19 cellular contexts compared by ENCODE assay signal in the genomic region with DNA sequence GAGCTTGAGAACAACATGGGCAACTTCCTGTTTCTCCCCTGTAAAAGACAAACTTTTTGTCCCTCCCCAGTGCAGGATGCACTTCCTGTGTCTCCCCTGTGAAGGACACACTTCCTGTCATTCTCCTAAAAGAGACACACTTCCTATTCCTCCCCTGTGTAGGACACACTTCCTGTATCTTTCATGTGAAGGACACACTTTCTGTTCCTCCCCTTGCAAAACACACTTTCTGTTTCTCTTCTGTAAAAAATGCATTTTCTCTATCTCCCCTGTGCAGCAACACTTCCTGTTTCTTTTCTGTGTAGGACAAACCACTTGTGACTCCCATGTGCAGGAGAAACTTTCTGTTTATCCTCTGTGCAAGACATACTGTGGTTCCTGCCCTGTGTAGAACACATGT.
"Had no signal": no experiment of that assay in that cellular context is flagged by ENCODE, and none has a peak within 500 bp of the region (broad histone marks: within the 10 kb centered on the region; RNA-seq: fewer than 3 reads in every experiment).

No MANE protein-coding gene starts in this region.

- H3K27me3 Mint-ChIP-seq: T-helper 17 cell had no signal

- ATAC-seq: body of pancreas, right lobe of liver, T-helper 17 cell, upper lobe of right lung had no signal

- H3K9me3 ChIP-seq: body of pancreas, colonic mucosa, esophagus muscularis mucosa, ovary, right lobe of liver, testis, upper lobe of right lung had no signal

- DNase-seq: activated CD4-positive, alpha-beta T cell treated with anti-CD3 and anti-CD28 coated beads for 48 hours; activated naive CD4-positive, alpha-beta T cell treated with anti-CD3 and anti-CD28 coated beads for 36 hours; amygdala; body of pancreas; caudate nucleus; colonic mucosa; islet precursor cell; midbrain; ovary; right lobe of liver; stomach; T-helper 17 cell; testis; upper lobe of right lung had no signal

- H3K27me3 ChIP-seq: body of pancreas, colonic mucosa, esophagus muscularis mucosa, hepatocyte, ovary, right lobe of liver, stomach, testis, upper lobe of right lung had no signal

- H3K4me1 ChIP-seq: body of pancreas, colonic mucosa, esophagus muscularis mucosa, right lobe of liver, stomach, testis, upper lobe of right lung had no signal

- H3K36me3 ChIP-seq: colonic mucosa, esophagus muscularis mucosa, ovary, right lobe of liver, stomach, upper lobe of right lung had no signal

- H2AFZ ChIP-seq: hepatocyte had no signal

- H3K79me2 ChIP-seq: hepatocyte had no signal

- H3K4me3 ChIP-seq: body of pancreas, colonic mucosa, esophagus muscularis mucosa, hepatocyte, lung, ovary, right lobe of liver, smooth muscle cell, stomach, testis, upper lobe of right lung had no signal

- H3K4me2 ChIP-seq: hepatocyte, smooth muscle cell had no signal

- H3K27ac ChIP-seq: body of pancreas, colonic mucosa, esophagus muscularis mucosa, hepatocyte, ovary, right lobe of liver, stomach, testis, upper lobe of right lung had no signal

- H3K27ac Mint-ChIP-seq: activated naive CD4-positive, alpha-beta T cell treated with anti-CD3 and anti-CD28 coated beads for 36 hours; activated T-helper 2 cell treated with anti-CD3 and anti-CD28 coated beads, Interferon-gamma antibody, Interleukin-2, Interleukin-4, amounts not matched to agents 10 μg/mL and 5 μg/mL and 100 μg/mL, durations not matched to agents 14 hours and 24 hours and 36 hours; T-helper 17 cell had no signal

- H3K4me3 Mint-ChIP-seq: activated naive CD4-positive, alpha-beta T cell treated with anti-CD3 and anti-CD28 coated beads for 36 hours had no signal
